21 cellular contexts compared by ENCODE assay signal in the genomic region with DNA sequence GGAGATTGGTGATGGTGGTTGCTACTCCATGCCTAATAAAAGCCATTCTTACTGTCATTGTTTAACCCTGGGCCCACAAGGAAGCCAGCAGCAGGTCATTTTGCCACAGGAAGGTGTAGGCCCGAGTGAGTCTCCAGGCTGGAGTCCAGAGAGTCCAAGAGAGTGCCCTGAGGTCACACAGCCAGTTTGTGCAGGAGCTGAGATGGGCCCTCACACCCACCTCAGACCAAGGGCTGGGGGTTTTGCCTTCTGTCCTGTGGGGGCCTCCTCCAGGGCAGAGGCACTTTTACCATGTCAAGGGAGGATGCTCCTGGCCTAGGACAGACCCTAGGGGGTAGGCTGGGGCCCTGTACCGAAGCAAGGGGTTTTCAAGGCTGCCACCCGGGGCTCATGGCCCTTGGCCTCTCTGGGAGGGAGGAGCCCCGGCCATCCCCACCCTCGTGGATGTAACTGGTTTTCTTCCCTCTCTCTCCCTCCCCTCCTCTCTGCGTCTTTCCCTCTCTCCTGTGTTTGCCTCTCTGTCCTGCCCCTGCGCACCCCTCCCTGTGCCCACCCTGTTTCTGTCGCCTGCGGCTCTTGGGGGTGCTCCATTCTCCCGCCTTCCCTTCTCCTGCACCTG. TPM values are rescaled to one million over a fixed set of nuclear protein-coding genes. Genes with fewer than 3 reads are reported as not detected.
DNase-seq lines count a peak whose midpoint lies in the region; ATAC-seq, FAIRE-seq and TF ChIP-seq lines count a peak whose summit lies in the region.
"Had no signal": no experiment of that assay in that cellular context is flagged by ENCODE, and none has a peak within 500 bp of the region (broad histone marks: within the 10 kb centered on the region; RNA-seq: fewer than 3 reads in every experiment).

No MANE protein-coding gene starts in this region.

- H2BK12ac ChIP-seq in H1 (ENCODE audit: low read depth, low read length) (no peak overlapping the region), neuronal stem cell (ENCODE audit: low read length) (no peak overlapping the region)

- POLR2A ChIA-PET in Caco-2 (lab: Charles Lee) = no interaction called here
- POLR2A ChIA-PET in H1 (lab: Charles Lee; ENCODE audit: partially characterized antibody) = interaction anchor here (1.0 to 11.4 kb wide), 3 partner anchors 16 to 134 kb away, joined by 3 to 176 read pairs (median 17); no protein-coding TSS in a partner anchor

- no peaks in the 10 kb centered on the region for H3K9me3 ChIP-seq in Caco-2
- no peaks in the 10 kb centered on the region for H3K9me3 ChIP-seq in H1 (ENCODE audit: insufficient read depth in 2 of 2, low read depth in 1 of 2, low read length in 1 of 2)
- H3K9me3 ChIP-seq in neuronal stem cell (replicated peaks in 1 of 2; ENCODE audit: control insufficient read depth in 2 of 2, insufficient read depth in 1 of 2, low read depth in 1 of 2, low read length in 2 of 2) = no peaks in the 10 kb centered on the region
- H3K9me3 ChIP-seq: BLaER1 treated with 17β-estradiol and CSF1 and Interleukin-3, amounts not matched to agents 10 nM and 100 nM had no signal

- intact Hi-C loops in Caco-2 (cut with micrococcal nuclease; ENCODE audit: unreplicated experiment) = no loop called here

- H4K8ac ChIP-seq in H1 (ENCODE audit: extremely low read depth, insufficient read depth, low read length) (no peak overlapping the region), neuronal stem cell (ENCODE audit: low read depth, low read length) (no peak overlapping the region)

- no peak overlapping the region for H4K91ac ChIP-seq in H1 (replicated peaks; ENCODE audit: insufficient read length, low read length)
- H4K91ac ChIP-seq in neuronal stem cell (ENCODE audit: low read depth, low read length, poor library complexity) = no peak overlapping the region

- no peaks in the 10 kb centered on the region for H3K27me3 Mint-ChIP-seq in activated naive CD8-positive, alpha-beta T cell
- no peaks in the 10 kb centered on the region for H3K27me3 Mint-ChIP-seq in activated naive CD8-positive, alpha-beta T cell treated with anti-CD3 and anti-CD28 coated beads, Interleukin-2, amount 50 U/mL, for 24 hours
- H3K27me3 Mint-ChIP-seq in Caco-2 (ENCODE audit: insufficient read depth, unreplicated experiment) = no peaks in the 10 kb centered on the region
- H3K27me3 Mint-ChIP-seq: B cell had no signal

- H4K20me1 ChIP-seq in H1 (replicated peaks in 1 of 2; ENCODE audit: control insufficient read depth in 1 of 2, insufficient read depth in 2 of 2, low read length in 2 of 2) = peaks cover 15 to 16% of the 10 kb centered on the region in 2 experiments

- no peak for TF ChIP-seq EP300 in H1 (IDR thresholded peaks at IDR 0.05; ENCODE audit: borderline replicate concordance in 1 of 2, low read depth in 2 of 2, low read length in 2 of 2)

- H2AK5ac ChIP-seq in H1 (ENCODE audit: low read depth, low read length) (no peak overlapping the region), neuronal stem cell (ENCODE audit: low read depth, low read length) (no peak overlapping the region)

- no peak overlapping the region for H4K5ac ChIP-seq in H1 (ENCODE audit: insufficient read length, low read depth, low read length)

- H3K23me2 ChIP-seq in H1 (ENCODE audit: low read depth, low read length) = peaks cover 2% of the 10 kb centered on the region; the same call in 1 of the 2 replicates

- H3K56ac ChIP-seq in H1 (replicated peaks; ENCODE audit: insufficient read length, low read depth, low read length) = no peak overlapping the region

- CTCF ChIA-PET in Caco-2 (lab: Charles Lee) = no interaction called here
- CTCF ChIA-PET in H1 (lab: Charles Lee; ENCODE audit: partially characterized antibody) = interaction anchor here (0.5 kb wide), 1 partner anchor 18 kb away, joined by 3 read pairs; no protein-coding TSS in a partner anchor

- no peak overlapping the region for H3K27ac ChIP-seq in H1 (ENCODE audit: low read depth, low read length)
- no peak overlapping the region for H3K27ac ChIP-seq in neuronal stem cell (replicated peaks; ENCODE audit: low read length)

- no peaks in the 10 kb centered on the region for H3K9me3 Mint-ChIP-seq in activated naive CD8-positive, alpha-beta T cell (ENCODE audit: low read depth)
- no peaks in the 10 kb centered on the region for H3K9me3 Mint-ChIP-seq in activated naive CD8-positive, alpha-beta T cell treated with anti-CD3 and anti-CD28 coated beads, Interleukin-2, amount 50 U/mL, for 24 hours
- H3K9me3 Mint-ChIP-seq in Caco-2 (ENCODE audit: unreplicated experiment) = no peaks in the 10 kb centered on the region
- H3K9me3 Mint-ChIP-seq: CD8-positive, alpha-beta T cell; GM23338; HFFc6 had no signal

- H3K4me3 ChIP-seq in Caco-2 (ENCODE audit: low read depth, low read length) (no peak overlapping the region), H1 (ENCODE audit: extremely low read depth in 1 of 4, insufficient read depth in 2 of 4, low read depth in 3 of 4, low read length in 4 of 4) (no peak overlapping the region), neuronal stem cell (ENCODE audit: low read length in 2 of 2) (no peak overlapping the region)
- H3K4me3 ChIP-seq: BLaER1 treated with 17β-estradiol and CSF1 and Interleukin-3, amounts not matched to agents 10 nM and 100 nM; GM12878; GM23338 had no signal

- H3K4me1 ChIP-seq in Caco-2 = peaks cover 7% of the 10 kb centered on the region; the same call in 1 of the 2 replicates
- H3K4me1 ChIP-seq in H1 (replicated peaks in 1 of 4; ENCODE audit: control insufficient read depth in 3 of 4, insufficient read depth in 4 of 4, low read length in 3 of 4) = 0 out of 7 replicates have a peak, but pooled peaks cover 0 to 3% (median 0%) of the 10 kb centered on the region in 4 experiments
- H3K4me1 ChIP-seq in neuronal stem cell (ENCODE audit: control insufficient read depth in 2 of 2, insufficient read depth in 1 of 2, low read depth in 1 of 2, low read length in 2 of 2) = no peaks in the 10 kb centered on the region

- no peak overlapping the region for H2BK120ac ChIP-seq in H1 (replicated peaks; ENCODE audit: low read depth, low read length)
- no peak overlapping the region for H2BK120ac ChIP-seq in neuronal stem cell (ENCODE audit: low read depth, low read length)

- H3K36me3 ChIP-seq in Caco-2 (ENCODE audit: control insufficient read depth, insufficient read depth, low read length) (peaks cover 2% of the 10 kb centered on the region), H1 (ENCODE audit: control insufficient read depth in 2 of 4, insufficient read depth in 4 of 4, low read length in 3 of 4) (peaks cover 25 to 69% (median 55%) of the 10 kb centered on the region in 4 experiments), neuronal stem cell (replicated peaks in 1 of 2; ENCODE audit: control insufficient read depth in 2 of 2, insufficient read depth in 2 of 2, low read length in 2 of 2) (peaks cover 71 to 97% of the 10 kb centered on the region in 2 donors)

- no peak overlapping the region for H3K23ac ChIP-seq in H1 (ENCODE audit: insufficient read length)
- no peak overlapping the region for H3K23ac ChIP-seq in neuronal stem cell (ENCODE audit: low read depth, low read length, poor library complexity)

- no peak overlapping the region for H2BK5ac ChIP-seq in H1 (ENCODE audit: low read depth, low read length)
- no peak overlapping the region for H2BK5ac ChIP-seq in neuronal stem cell (ENCODE audit: low read length)

- H3K27me3 ChIP-seq in Caco-2 (replicated peaks; ENCODE audit: control insufficient read depth, insufficient read depth, low read length) (no peaks in the 10 kb centered on the region), H1 (replicated peaks in 1 of 4; ENCODE audit: control insufficient read depth in 3 of 4, extremely low read depth in 1 of 4, insufficient read depth in 3 of 4, low read length in 3 of 4) (no peaks in the 10 kb centered on the region), neuronal stem cell (ENCODE audit: control insufficient read depth in 3 of 3, insufficient read depth in 3 of 3, low read depth in 1 of 3, low read length in 3 of 3) (no peaks in the 10 kb centered on the region)
- H3K27me3 ChIP-seq: BLaER1 treated with 17β-estradiol and CSF1 and Interleukin-3, amounts not matched to agents 10 nM and 100 nM had no signal

- TF ChIP-seq RAD21 in H1 (IDR thresholded peaks at IDR 0.05 in 1 of 2, conservative IDR thresholded peaks at IDR 0.05 in 1 of 2; ENCODE audit: low read depth in 2 of 2, low read length in 2 of 2) = no peak

- H3K9ac ChIP-seq in H1 (replicated peaks in 1 of 4; ENCODE audit: extremely low read depth in 1 of 4, low read depth in 3 of 4, low read length in 3 of 4) = 0 out of 7 replicates have a peak overlapping the region, but pooled peaks of 1 of the 4 experiments have one; percentile 22
- peak overlapping the region; percentile 24 for H3K9ac ChIP-seq in neuronal stem cell (ENCODE audit: low read depth, low read length, poor library complexity)

- peak overlapping the region; percentile 28 for H3K27ac Mint-ChIP-seq in activated naive CD8-positive, alpha-beta T cell
- H3K27ac Mint-ChIP-seq in activated naive CD8-positive, alpha-beta T cell treated with anti-CD3 and anti-CD28 coated beads, Interleukin-2, amount 50 U/mL, for 24 hours = no peak overlapping the region
- H3K27ac Mint-ChIP-seq in Caco-2 (ENCODE audit: unreplicated experiment) = peak overlapping the region; percentile 50
- H3K27ac Mint-ChIP-seq: B cell; CD8-positive, alpha-beta T cell; GM23338; HFFc6 had no signal

- H2AFZ ChIP-seq in H1 (ENCODE audit: low read length) (no peak overlapping the region), neuronal stem cell (ENCODE audit: low read length) (no peak overlapping the region)
- H2AFZ ChIP-seq: GM23338 had no signal

- WGBS in H1 (ENCODE audit: extremely low coverage in 1 of 2, insufficient coverage in 1 of 2, insufficient read length in 1 of 2, insufficient replicate concordance in 2 of 2, low coverage in 1 of 2, low lambda C conversion rate in 2 of 2, missing lambda C conversion rate in 1 of 2), 2 experiments = 89% methylated on average over 6 of the region's 10 CpGs; no CpG with 5 or more reads in 1 of the 2 experiments
- no CpG with 5 or more reads among the region's 10 CpGs for WGBS in neuronal stem cell (ENCODE audit: extremely low coverage in 2 of 2, insufficient read length in 2 of 2, insufficient replicate concordance in 1 of 2), 2 donors

- no peak overlapping the region for H2BK15ac ChIP-seq in H1 (ENCODE audit: low read length)
- no peak overlapping the region for H2BK15ac ChIP-seq in neuronal stem cell (ENCODE audit: low read length)

- no peak overlapping the region for H3K4ac ChIP-seq in H1 (replicated peaks; ENCODE audit: insufficient read length, low read depth, low read length)
- no peak overlapping the region for H3K4ac ChIP-seq in neuronal stem cell (ENCODE audit: low read length)

- H3K4me2 ChIP-seq in H1 (ENCODE audit: insufficient read depth in 1 of 2, low read depth in 2 of 2, low read length in 2 of 2) = no peak overlapping the region
- no peak overlapping the region for H3K4me2 ChIP-seq in neuronal stem cell (ENCODE audit: insufficient read depth, low read length, poor library complexity, severe bottlenecking)
- H3K4me2 ChIP-seq: GM23338 had no signal

- H3K4me1 Mint-ChIP-seq in activated naive CD8-positive, alpha-beta T cell (ENCODE audit: low read depth) = peaks cover 20% of the 10 kb centered on the region
- H3K4me1 Mint-ChIP-seq in activated naive CD8-positive, alpha-beta T cell treated with anti-CD3 and anti-CD28 coated beads, Interleukin-2, amount 50 U/mL, for 24 hours = peaks cover 20% of the 10 kb centered on the region
- peaks cover 13% of the 10 kb centered on the region for H3K4me1 Mint-ChIP-seq in Caco-2 (ENCODE audit: low read depth, unreplicated experiment)

- H3K79me1 ChIP-seq in H1 (ENCODE audit: low read depth, low read length) (no peaks in the 10 kb centered on the region; the same call in 1 of the 2 replicates), neuronal stem cell (ENCODE audit: low read depth, low read length) (peaks cover 13% of the 10 kb centered on the region)

- no peak for TF ChIP-seq POLR2A in H1 (IDR thresholded peaks at IDR 0.05; ENCODE audit: control extremely low read depth in 1 of 2, low read depth in 2 of 2, low read length in 2 of 2)

- no peak overlapping the region for H3K4me3 Mint-ChIP-seq in activated naive CD8-positive, alpha-beta T cell
- no peak overlapping the region for H3K4me3 Mint-ChIP-seq in activated naive CD8-positive, alpha-beta T cell treated with anti-CD3 and anti-CD28 coated beads, Interleukin-2, amount 50 U/mL, for 24 hours
- H3K4me3 Mint-ChIP-seq in Caco-2 (ENCODE audit: unreplicated experiment) = no peak overlapping the region
- H3K4me3 Mint-ChIP-seq: B cell; CD8-positive, alpha-beta T cell; GM23338; HFFc6 had no signal

- H3K14ac ChIP-seq in H1 (ENCODE audit: insufficient read length) (no peak overlapping the region), neuronal stem cell (ENCODE audit: low read length) (no peak overlapping the region)

- no peak overlapping the region for H2BK20ac ChIP-seq in H1 (ENCODE audit: low read length)

- no peak overlapping the region for H3K18ac ChIP-seq in H1 (ENCODE audit: extremely low read depth, low read length)
- H3K18ac ChIP-seq in neuronal stem cell (ENCODE audit: low read length) = no peak overlapping the region

- H3K36me3 Mint-ChIP-seq in activated naive CD8-positive, alpha-beta T cell = no peaks in the 10 kb centered on the region
- H3K36me3 Mint-ChIP-seq in activated naive CD8-positive, alpha-beta T cell treated with anti-CD3 and anti-CD28 coated beads, Interleukin-2, amount 50 U/mL, for 24 hours (ENCODE audit: low read depth) = peaks cover 8% of the 10 kb centered on the region
- peaks cover 87% of the 10 kb centered on the region for H3K36me3 Mint-ChIP-seq in Caco-2 (ENCODE audit: insufficient read depth, unreplicated experiment)

- BruUV-seq in Caco-2 (replicated peaks; lab: Mats Ljungman, UMichigan) = no TSS peak

- no peak for TF ChIP-seq CTCF in Caco-2 (IDR thresholded peaks at IDR 0.05; ENCODE audit: insufficient read depth in 1 of 2, low read depth in 1 of 2, low read length in 1 of 2, severe bottlenecking in 1 of 2, unreplicated experiment in 1 of 2)
- TF ChIP-seq CTCF in H1 (IDR thresholded peaks at IDR 0.05; ENCODE audit: control extremely low read depth in 1 of 3, insufficient read depth in 1 of 3, low read depth in 1 of 3, low read length in 3 of 3) = no peak

- ATAC-seq in activated naive CD8-positive, alpha-beta T cell treated with anti-CD3 and anti-CD28 coated beads, Interleukin-2, amount 50 U/mL, for 24 hours = no peak
- ATAC-seq in GM18517 (IDR thresholded peaks at IDR 0.05; ENCODE audit: unreplicated experiment) = no peak
- ATAC-seq: CD8-positive, alpha-beta T cell; GM12878; GM23338; HCT116 had no signal

- DNase-seq in activated naive CD8-positive, alpha-beta T cell treated with anti-CD3 and anti-CD28 coated beads, Interleukin-2, amount 50 U/mL, for 24 hours = no peak
- DNase-seq in Caco-2 = no peak
- DNase-seq in H1 (ENCODE audit: low read depth in 1 of 2, low spot score in 2 of 2) = no peak
- no peak for DNase-seq in neuronal stem cell (ENCODE audit: low spot score)
- DNase-seq in NCI-H345 treated with DMSO at 0.1 percent for 48 hours (lab: John Stamatoyannopoulos, UW; ENCODE audit: unreplicated experiment) = no peak
- no peak for DNase-seq in NCI-H187 treated with DMSO at 0.1 percent for 48 hours (lab: John Stamatoyannopoulos, UW)
- DNase-seq: 8988T; CD8-positive, alpha-beta T cell; DMS 273 treated with DMSO at 0.1 percent for 48 hours; DMS53; DND-41; EL; H7; HFFc6 had no signal

- no peaks in the 10 kb centered on the region for H3K79me2 ChIP-seq in H1 (ENCODE audit: control insufficient read depth in 1 of 2, insufficient read depth in 2 of 2, low read length in 2 of 2)

- no peak for FAIRE-seq in H1 (lab: Jason Lieb, UNC)
- FAIRE-seq: GM12878 had no signal

RNA-seq across cellular contexts. Expression of a gene that starts 8.0 kb away (rescaled TPM):
- total RNA-seq in Caco-2 (2022) = 74.6 and 81.3 TPM in 2 replicates
- 67.7 and 71.4 TPM in 2 replicates for total RNA-seq in H1 (2021; fragmentation: NEBNext Ultra II Directional; extraction: Animal tissue kit (Norgen Biotek cat#: 25700))
- polyA plus RNA-seq in H1 (2011; rRNA removed) = 43.7 and 62.5 TPM in 2 replicates
- 59.5 TPM for polyA plus RNA-seq in H1 (2011; cell fraction: cytosol; rRNA removed)
- 225 TPM for polyA plus RNA-seq in H1 (2011; cell fraction: nucleus; rRNA removed)
- 64.0 to 76.5 TPM (median 71.8 TPM) in 4 replicates for polyA plus RNA-seq in H1 (2012, experiment 1 of 2)
- 35.7 TPM for polyA plus RNA-seq in H1 (2012, experiment 2 of 2)
- 44.2 TPM for polyA plus RNA-seq in H1 (2013, experiment 1 of 2)
- 37.5 TPM for polyA plus RNA-seq in H1 (2013, experiment 2 of 2)
- polyA minus RNA-seq in H1 (2011; rRNA and poly(A)+ RNA removed) = 53.7 and 70.7 TPM in 2 replicates
- 28.7 TPM for polyA minus RNA-seq in H1 (2011; cell fraction: cytosol; rRNA and poly(A)+ RNA removed)
- 65.5 TPM for polyA minus RNA-seq in H1 (2011; cell fraction: nucleus; rRNA and poly(A)+ RNA removed)
- polyA plus RNA-seq in neuronal stem cell (2013, experiment 1 of 2) = 67.8 TPM
- 64.1 TPM for polyA plus RNA-seq in neuronal stem cell (2013, experiment 2 of 2)

RNA-seq across cellular contexts. Expression of a gene that starts 21.8 kb away (rescaled TPM):
- total RNA-seq in Caco-2 (2022) = 3.6 and 3.9 TPM in 2 replicates
- total RNA-seq in H1 (2021; fragmentation: NEBNext Ultra II Directional; extraction: Animal tissue kit (Norgen Biotek cat#: 25700)) = 0.89 and 1.0 TPM in 2 replicates
- 0.45 and 0.61 TPM in 2 replicates for polyA plus RNA-seq in H1 (2011; rRNA removed)
- polyA plus RNA-seq in H1 (2011; cell fraction: cytosol; rRNA removed) = 0.28 TPM
- 1.3 TPM for polyA plus RNA-seq in H1 (2011; cell fraction: nucleus; rRNA removed)
- 0.66 to 0.84 TPM (median 0.73 TPM) in 4 replicates for polyA plus RNA-seq in H1 (2012, experiment 1 of 2)
- 0.68 TPM for polyA plus RNA-seq in H1 (2012, experiment 2 of 2)
- 0.39 TPM for polyA plus RNA-seq in H1 (2013, experiment 1 of 2)
- polyA plus RNA-seq in H1 (2013, experiment 2 of 2) = 0.44 TPM
- polyA minus RNA-seq in H1 (2011; rRNA and poly(A)+ RNA removed) = 0.68 and 1.9 TPM in 2 replicates
- polyA minus RNA-seq in H1 (2011; cell fraction: cytosol; rRNA and poly(A)+ RNA removed) = 0.37 TPM
- 0.80 TPM for polyA minus RNA-seq in H1 (2011; cell fraction: nucleus; rRNA and poly(A)+ RNA removed)
- polyA plus RNA-seq in neuronal stem cell (2013, experiment 1 of 2) = 0.52 TPM
- 0.69 TPM for polyA plus RNA-seq in neuronal stem cell (2013, experiment 2 of 2)

RNA-seq across cellular contexts. Expression of a gene that starts 31.4 kb away (rescaled TPM):
- 77.3 and 77.4 TPM in 2 replicates for total RNA-seq in Caco-2 (2022)
- 61.9 and 64.9 TPM in 2 replicates for total RNA-seq in H1 (2021; fragmentation: NEBNext Ultra II Directional; extraction: Animal tissue kit (Norgen Biotek cat#: 25700))
- 36.9 and 46.4 TPM in 2 replicates for polyA plus RNA-seq in H1 (2011; rRNA removed)
- 44.2 TPM for polyA plus RNA-seq in H1 (2011; cell fraction: cytosol; rRNA removed)
- 30.1 TPM for polyA plus RNA-seq in H1 (2011; cell fraction: nucleus; rRNA removed)
- 25.4 to 44.2 TPM (median 41.0 TPM) in 4 replicates for polyA plus RNA-seq in H1 (2012, experiment 1 of 2)
- 36.9 TPM for polyA plus RNA-seq in H1 (2012, experiment 2 of 2)
- 18.6 TPM for polyA plus RNA-seq in H1 (2013, experiment 1 of 2)
- polyA plus RNA-seq in H1 (2013, experiment 2 of 2) = 17.3 TPM
- polyA minus RNA-seq in H1 (2011; rRNA and poly(A)+ RNA removed) = 11.5 and 19.1 TPM in 2 replicates
- polyA minus RNA-seq in H1 (2011; cell fraction: cytosol; rRNA and poly(A)+ RNA removed) = 24.4 TPM
- polyA minus RNA-seq in H1 (2011; cell fraction: nucleus; rRNA and poly(A)+ RNA removed) = 18.2 TPM
- polyA plus RNA-seq in neuronal stem cell (2013, experiment 1 of 2) = 11.2 TPM
- polyA plus RNA-seq in neuronal stem cell (2013, experiment 2 of 2) = 11.1 TPM

RNA-seq across cellular contexts. Expression of a gene that starts 34.5 kb away (rescaled TPM):
- 22.4 and 22.6 TPM in 2 replicates for total RNA-seq in Caco-2 (2022)
- 12.4 and 13.6 TPM in 2 replicates for total RNA-seq in H1 (2021; fragmentation: NEBNext Ultra II Directional; extraction: Animal tissue kit (Norgen Biotek cat#: 25700))
- polyA plus RNA-seq in H1 (2011; rRNA removed) = 2.7 and 7.3 TPM in 2 replicates
- 3.4 TPM for polyA plus RNA-seq in H1 (2011; cell fraction: cytosol; rRNA removed)
- 11.6 TPM for polyA plus RNA-seq in H1 (2011; cell fraction: nucleus; rRNA removed)
- 6.8 to 10.4 TPM (median 9.6 TPM) in 4 replicates for polyA plus RNA-seq in H1 (2012, experiment 1 of 2)
- polyA plus RNA-seq in H1 (2012, experiment 2 of 2) = 4.1 TPM
- 10.0 TPM for polyA plus RNA-seq in H1 (2013, experiment 1 of 2)
- 8.2 TPM for polyA plus RNA-seq in H1 (2013, experiment 2 of 2)
- 0.90 and 1.2 TPM in 2 replicates for polyA minus RNA-seq in H1 (2011; rRNA and poly(A)+ RNA removed)
- 5.9 TPM for polyA minus RNA-seq in H1 (2011; cell fraction: cytosol; rRNA and poly(A)+ RNA removed)
- 5.9 TPM for polyA minus RNA-seq in H1 (2011; cell fraction: nucleus; rRNA and poly(A)+ RNA removed)
- polyA plus RNA-seq in neuronal stem cell (2013, experiment 1 of 2) = 7.9 TPM
- 7.5 TPM for polyA plus RNA-seq in neuronal stem cell (2013, experiment 2 of 2)
